In the genomic region with DNA sequence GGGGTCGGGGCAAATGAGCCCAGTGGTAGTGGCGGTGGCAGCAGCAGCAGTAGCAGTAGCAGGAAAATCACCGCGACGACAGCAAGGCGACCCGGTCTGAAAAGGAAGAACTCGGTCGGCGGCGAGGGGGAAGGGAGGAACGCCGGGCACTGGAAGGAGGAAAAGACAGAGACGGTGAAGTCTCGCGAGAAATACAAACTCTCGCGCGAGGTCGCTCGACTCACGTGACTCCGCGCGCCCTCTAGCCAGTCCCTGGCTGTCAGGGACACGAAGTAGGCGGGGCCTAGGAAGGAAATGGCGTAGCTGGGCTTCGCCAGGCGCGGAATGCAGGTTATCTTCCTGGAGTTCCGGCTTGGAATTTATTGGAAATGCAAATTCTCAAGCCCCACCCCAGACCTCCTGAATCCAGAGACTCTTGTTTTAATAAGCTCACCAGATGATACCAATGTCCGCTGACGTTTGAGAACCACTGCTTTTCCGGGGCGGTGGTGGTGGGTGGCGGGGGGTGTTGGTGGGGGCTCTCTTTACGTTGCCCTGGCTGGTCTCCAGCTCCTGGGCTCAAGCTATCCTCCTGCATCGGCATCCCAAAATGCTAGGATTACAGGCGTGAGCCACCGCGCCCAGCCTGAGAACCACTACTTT, we compare ENCODE assay signal across 1 cellular context.
TF ChIP-seq lines count a peak whose summit lies in the region.

A gene (minus strand): TSS at position 141 of the 642 bp plus-strand sequence. CDS start 1,333 bp downstream, outside the sequence.

TF ChIP-seq in K562, 482 proteins besides CTCF, POLR2A, EP300 and RAD21 (continued from another document and continues in another):
- TF ChIP-seq, protein P1, sequence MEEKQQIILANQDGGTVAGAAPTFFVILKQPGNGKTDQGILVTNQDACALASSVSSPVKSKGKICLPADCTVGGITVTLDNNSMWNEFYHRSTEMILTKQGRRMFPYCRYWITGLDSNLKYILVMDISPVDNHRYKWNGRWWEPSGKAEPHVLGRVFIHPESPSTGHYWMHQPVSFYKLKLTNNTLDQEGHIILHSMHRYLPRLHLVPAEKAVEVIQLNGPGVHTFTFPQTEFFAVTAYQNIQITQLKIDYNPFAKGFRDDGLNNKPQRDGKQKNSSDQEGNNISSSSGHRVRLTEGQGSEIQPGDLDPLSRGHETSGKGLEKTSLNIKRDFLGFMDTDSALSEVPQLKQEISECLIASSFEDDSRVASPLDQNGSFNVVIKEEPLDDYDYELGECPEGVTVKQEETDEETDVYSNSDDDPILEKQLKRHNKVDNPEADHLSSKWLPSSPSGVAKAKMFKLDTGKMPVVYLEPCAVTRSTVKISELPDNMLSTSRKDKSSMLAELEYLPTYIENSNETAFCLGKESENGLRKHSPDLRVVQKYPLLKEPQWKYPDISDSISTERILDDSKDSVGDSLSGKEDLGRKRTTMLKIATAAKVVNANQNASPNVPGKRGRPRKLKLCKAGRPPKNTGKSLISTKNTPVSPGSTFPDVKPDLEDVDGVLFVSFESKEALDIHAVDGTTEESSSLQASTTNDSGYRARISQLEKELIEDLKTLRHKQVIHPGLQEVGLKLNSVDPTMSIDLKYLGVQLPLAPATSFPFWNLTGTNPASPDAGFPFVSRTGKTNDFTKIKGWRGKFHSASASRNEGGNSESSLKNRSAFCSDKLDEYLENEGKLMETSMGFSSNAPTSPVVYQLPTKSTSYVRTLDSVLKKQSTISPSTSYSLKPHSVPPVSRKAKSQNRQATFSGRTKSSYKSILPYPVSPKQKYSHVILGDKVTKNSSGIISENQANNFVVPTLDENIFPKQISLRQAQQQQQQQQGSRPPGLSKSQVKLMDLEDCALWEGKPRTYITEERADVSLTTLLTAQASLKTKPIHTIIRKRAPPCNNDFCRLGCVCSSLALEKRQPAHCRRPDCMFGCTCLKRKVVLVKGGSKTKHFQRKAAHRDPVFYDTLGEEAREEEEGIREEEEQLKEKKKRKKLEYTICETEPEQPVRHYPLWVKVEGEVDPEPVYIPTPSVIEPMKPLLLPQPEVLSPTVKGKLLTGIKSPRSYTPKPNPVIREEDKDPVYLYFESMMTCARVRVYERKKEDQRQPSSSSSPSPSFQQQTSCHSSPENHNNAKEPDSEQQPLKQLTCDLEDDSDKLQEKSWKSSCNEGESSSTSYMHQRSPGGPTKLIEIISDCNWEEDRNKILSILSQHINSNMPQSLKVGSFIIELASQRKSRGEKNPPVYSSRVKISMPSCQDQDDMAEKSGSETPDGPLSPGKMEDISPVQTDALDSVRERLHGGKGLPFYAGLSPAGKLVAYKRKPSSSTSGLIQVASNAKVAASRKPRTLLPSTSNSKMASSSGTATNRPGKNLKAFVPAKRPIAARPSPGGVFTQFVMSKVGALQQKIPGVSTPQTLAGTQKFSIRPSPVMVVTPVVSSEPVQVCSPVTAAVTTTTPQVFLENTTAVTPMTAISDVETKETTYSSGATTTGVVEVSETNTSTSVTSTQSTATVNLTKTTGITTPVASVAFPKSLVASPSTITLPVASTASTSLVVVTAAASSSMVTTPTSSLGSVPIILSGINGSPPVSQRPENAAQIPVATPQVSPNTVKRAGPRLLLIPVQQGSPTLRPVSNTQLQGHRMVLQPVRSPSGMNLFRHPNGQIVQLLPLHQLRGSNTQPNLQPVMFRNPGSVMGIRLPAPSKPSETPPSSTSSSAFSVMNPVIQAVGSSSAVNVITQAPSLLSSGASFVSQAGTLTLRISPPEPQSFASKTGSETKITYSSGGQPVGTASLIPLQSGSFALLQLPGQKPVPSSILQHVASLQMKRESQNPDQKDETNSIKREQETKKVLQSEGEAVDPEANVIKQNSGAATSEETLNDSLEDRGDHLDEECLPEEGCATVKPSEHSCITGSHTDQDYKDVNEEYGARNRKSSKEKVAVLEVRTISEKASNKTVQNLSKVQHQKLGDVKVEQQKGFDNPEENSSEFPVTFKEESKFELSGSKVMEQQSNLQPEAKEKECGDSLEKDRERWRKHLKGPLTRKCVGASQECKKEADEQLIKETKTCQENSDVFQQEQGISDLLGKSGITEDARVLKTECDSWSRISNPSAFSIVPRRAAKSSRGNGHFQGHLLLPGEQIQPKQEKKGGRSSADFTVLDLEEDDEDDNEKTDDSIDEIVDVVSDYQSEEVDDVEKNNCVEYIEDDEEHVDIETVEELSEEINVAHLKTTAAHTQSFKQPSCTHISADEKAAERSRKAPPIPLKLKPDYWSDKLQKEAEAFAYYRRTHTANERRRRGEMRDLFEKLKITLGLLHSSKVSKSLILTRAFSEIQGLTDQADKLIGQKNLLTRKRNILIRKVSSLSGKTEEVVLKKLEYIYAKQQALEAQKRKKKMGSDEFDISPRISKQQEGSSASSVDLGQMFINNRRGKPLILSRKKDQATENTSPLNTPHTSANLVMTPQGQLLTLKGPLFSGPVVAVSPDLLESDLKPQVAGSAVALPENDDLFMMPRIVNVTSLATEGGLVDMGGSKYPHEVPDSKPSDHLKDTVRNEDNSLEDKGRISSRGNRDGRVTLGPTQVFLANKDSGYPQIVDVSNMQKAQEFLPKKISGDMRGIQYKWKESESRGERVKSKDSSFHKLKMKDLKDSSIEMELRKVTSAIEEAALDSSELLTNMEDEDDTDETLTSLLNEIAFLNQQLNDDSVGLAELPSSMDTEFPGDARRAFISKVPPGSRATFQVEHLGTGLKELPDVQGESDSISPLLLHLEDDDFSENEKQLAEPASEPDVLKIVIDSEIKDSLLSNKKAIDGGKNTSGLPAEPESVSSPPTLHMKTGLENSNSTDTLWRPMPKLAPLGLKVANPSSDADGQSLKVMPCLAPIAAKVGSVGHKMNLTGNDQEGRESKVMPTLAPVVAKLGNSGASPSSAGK (IDR thresholded peaks at IDR 0.05): no peak
- TF ChIP-seq ZNF696 (CRISPR knock-in tag; conservative IDR thresholded peaks at IDR 0.05) (no peak), NFIC (IDR thresholded peaks at IDR 0.05) (peak; percentile 47), MCM7 (IDR thresholded peaks at IDR 0.05) (no peak), ZNF217 (CRISPR knock-in tag; IDR thresholded peaks at IDR 0.05) (no peak), BRD4 (IDR thresholded peaks at IDR 0.05) (no peak), PML (IDR thresholded peaks at IDR 0.05; ENCODE audit: low read length) (no peak; the same call in 1 of the 2 replicates), ZNF3 (CRISPR knock-in tag; IDR thresholded peaks at IDR 0.05) (no peak), PHF8 (IDR thresholded peaks at IDR 0.05; ENCODE audit: borderline replicate concordance, low read length) (peak; percentile 65; the same call in 1 of the 2 replicates), SIX5 (IDR thresholded peaks at IDR 0.05; ENCODE audit: borderline replicate concordance in 1 of 2, insufficient read depth in 1 of 2, low read depth in 1 of 2, low read length in 2 of 2) (no peak), RB1 (IDR thresholded peaks at IDR 0.05; ENCODE audit: low read depth) (no peak), ILF3 (IDR thresholded peaks at IDR 0.05; ENCODE audit: borderline replicate concordance) (no peak), NCOA2 (IDR thresholded peaks at IDR 0.05; ENCODE audit: partially characterized antibody in 2 of 2) (no peak), MTA1 (IDR thresholded peaks at IDR 0.05; ENCODE audit: borderline replicate concordance) (no peak), KDM2B (CRISPR knock-in tag; IDR thresholded peaks at IDR 0.05) (no peak), TAL1 (IDR thresholded peaks at IDR 0.05) (no peak), CHCHD3 (CRISPR knock-in tag; IDR thresholded peaks at IDR 0.05) (no peak), TCF7L2 (IDR thresholded peaks at IDR 0.05; ENCODE audit: low read depth, low read length) (no peak), RBM25 (IDR thresholded peaks at IDR 0.05; ENCODE audit: low read depth, low read length, severe bottlenecking) (peak; percentile 6)
- TF ChIP-seq, protein P2, sequence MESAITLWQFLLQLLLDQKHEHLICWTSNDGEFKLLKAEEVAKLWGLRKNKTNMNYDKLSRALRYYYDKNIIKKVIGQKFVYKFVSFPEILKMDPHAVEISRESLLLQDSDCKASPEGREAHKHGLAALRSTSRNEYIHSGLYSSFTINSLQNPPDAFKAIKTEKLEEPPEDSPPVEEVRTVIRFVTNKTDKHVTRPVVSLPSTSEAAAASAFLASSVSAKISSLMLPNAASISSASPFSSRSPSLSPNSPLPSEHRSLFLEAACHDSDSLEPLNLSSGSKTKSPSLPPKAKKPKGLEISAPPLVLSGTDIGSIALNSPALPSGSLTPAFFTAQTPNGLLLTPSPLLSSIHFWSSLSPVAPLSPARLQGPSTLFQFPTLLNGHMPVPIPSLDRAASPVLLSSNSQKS (CRISPR knock-in tag; IDR thresholded peaks at IDR 0.05): no peak
- TF ChIP-seq, protein P3, sequence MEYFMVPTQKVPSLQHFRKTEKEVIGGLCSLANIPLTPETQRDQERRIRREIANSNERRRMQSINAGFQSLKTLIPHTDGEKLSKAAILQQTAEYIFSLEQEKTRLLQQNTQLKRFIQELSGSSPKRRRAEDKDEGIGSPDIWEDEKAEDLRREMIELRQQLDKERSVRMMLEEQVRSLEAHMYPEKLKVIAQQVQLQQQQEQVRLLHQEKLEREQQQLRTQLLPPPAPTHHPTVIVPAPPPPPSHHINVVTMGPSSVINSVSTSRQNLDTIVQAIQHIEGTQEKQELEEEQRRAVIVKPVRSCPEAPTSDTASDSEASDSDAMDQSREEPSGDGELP (CRISPR knock-in tag; IDR thresholded peaks at IDR 0.05; ENCODE audit: borderline replicate concordance): peak; percentile 40; the same call in 1 of the 2 replicates
- TF ChIP-seq, protein P4, sequence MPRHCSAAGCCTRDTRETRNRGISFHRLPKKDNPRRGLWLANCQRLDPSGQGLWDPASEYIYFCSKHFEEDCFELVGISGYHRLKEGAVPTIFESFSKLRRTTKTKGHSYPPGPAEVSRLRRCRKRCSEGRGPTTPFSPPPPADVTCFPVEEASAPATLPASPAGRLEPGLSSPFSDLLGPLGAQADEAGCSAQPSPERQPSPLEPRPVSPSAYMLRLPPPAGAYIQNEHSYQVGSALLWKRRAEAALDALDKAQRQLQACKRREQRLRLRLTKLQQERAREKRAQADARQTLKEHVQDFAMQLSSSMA (CRISPR knock-in tag; IDR thresholded peaks at IDR 0.05): no peak
- TF ChIP-seq, protein P5, sequence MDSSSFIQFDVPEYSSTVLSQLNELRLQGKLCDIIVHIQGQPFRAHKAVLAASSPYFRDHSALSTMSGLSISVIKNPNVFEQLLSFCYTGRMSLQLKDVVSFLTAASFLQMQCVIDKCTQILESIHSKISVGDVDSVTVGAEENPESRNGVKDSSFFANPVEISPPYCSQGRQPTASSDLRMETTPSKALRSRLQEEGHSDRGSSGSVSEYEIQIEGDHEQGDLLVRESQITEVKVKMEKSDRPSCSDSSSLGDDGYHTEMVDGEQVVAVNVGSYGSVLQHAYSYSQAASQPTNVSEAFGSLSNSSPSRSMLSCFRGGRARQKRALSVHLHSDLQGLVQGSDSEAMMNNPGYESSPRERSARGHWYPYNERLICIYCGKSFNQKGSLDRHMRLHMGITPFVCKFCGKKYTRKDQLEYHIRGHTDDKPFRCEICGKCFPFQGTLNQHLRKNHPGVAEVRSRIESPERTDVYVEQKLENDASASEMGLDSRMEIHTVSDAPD (CRISPR knock-in tag; IDR thresholded peaks at IDR 0.05): no peak
- TF ChIP-seq, protein P6, sequence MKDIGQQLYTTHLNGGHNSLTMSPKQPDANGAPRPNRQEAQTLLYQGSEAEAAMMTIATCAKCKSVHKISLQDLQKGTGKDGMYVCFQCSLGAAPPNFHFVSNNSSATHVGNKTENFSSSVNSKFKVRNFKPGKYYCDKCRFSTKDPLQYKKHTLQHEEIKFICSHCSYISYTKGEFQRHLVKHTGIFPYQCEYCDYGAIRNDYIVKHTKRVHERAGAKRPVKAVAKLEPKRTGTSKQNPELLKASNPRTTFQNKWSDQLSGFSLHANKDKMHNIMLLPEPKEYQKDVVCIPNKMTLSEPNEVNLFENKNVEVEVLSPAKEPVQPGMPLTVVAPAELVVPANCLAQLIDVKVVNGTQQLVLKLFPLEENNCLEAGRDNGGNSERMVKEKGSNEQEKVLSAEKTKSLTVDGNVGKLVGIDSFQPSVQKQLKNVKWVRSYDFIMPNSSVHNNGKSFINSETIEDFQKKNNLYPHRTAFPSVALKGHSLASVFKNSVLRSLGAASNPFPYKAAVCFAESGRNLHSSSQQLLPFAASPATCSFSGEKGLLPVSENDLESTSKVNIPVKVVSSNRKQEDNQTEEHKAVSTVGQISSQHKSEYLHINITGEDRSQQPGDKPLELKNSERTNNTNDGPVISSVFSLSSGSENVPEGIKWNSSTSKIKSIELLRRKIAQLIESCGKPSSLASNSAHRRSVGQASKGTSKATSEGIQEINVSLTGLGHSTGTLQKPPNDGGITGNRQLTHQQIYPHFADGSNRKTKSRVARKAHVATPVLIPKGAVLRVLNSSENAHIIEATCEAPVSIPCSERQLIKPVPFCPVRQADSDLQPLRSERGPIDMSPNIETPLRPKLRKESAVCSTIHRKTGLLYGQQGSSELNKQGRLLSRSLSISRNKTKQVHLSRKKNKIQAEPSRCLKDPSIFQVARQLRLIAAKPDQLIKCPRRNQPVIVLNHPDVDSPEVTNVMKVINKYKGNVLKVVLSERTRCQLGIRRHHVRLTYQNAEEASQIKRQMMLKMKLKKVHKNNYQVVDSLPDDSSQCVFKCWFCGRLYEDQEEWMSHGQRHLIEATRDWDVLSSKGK (CRISPR knock-in tag; IDR thresholded peaks at IDR 0.05): no peak
- TF ChIP-seq, protein P7, sequence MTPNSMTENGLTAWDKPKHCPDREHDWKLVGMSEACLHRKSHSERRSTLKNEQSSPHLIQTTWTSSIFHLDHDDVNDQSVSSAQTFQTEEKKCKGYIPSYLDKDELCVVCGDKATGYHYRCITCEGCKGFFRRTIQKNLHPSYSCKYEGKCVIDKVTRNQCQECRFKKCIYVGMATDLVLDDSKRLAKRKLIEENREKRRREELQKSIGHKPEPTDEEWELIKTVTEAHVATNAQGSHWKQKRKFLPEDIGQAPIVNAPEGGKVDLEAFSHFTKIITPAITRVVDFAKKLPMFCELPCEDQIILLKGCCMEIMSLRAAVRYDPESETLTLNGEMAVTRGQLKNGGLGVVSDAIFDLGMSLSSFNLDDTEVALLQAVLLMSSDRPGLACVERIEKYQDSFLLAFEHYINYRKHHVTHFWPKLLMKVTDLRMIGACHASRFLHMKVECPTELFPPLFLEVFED (CRISPR knock-in tag; conservative IDR thresholded peaks at IDR 0.05): no peak
- TF ChIP-seq, protein P8, sequence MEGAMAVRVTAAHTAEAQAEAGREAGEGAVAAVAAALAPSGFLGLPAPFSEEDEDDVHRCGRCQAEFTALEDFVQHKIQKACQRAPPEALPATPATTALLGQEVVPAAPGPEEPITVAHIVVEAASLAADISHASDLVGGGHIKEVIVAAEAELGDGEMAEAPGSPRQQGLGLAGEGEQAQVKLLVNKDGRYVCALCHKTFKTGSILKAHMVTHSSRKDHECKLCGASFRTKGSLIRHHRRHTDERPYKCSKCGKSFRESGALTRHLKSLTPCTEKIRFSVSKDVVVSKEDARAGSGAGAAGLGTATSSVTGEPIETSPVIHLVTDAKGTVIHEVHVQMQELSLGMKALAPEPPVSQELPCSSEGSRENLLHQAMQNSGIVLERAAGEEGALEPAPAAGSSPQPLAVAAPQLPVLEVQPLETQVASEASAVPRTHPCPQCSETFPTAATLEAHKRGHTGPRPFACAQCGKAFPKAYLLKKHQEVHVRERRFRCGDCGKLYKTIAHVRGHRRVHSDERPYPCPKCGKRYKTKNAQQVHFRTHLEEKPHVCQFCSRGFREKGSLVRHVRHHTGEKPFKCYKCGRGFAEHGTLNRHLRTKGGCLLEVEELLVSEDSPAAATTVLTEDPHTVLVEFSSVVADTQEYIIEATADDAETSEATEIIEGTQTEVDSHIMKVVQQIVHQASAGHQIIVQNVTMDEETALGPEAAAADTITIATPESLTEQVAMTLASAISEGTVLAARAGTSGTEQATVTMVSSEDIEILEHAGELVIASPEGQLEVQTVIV (CRISPR knock-in tag; IDR thresholded peaks at IDR 0.05; ENCODE audit: borderline replicate concordance): no peak
- TF ChIP-seq, protein P9, sequence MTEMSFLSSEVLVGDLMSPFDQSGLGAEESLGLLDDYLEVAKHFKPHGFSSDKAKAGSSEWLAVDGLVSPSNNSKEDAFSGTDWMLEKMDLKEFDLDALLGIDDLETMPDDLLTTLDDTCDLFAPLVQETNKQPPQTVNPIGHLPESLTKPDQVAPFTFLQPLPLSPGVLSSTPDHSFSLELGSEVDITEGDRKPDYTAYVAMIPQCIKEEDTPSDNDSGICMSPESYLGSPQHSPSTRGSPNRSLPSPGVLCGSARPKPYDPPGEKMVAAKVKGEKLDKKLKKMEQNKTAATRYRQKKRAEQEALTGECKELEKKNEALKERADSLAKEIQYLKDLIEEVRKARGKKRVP (CRISPR knock-in tag; IDR thresholded peaks at IDR 0.05): no peak
